ENCODE assay signal across 1 cellular context in genomic region chr1:2554621-2555387, GRCh38.
TF ChIP-seq lines count a peak whose summit lies in the region.

No MANE protein-coding gene starts in this region.

TF ChIP-seq in GM23338, 12 proteins besides CTCF, POLR2A, EP300 and RAD21 (continued from another document):
- TF ChIP-seq REST (IDR thresholded peaks at IDR 0.05; ENCODE audit: unreplicated experiment), result no peak
- TF ChIP-seq EZH2phosphoT487 (IDR thresholded peaks at IDR 0.05; ENCODE audit: unreplicated experiment), result no peak
TF ChIP-seq in GM23338: peak in this region for 0.
